ENCODE assay signal across 8 cellular contexts in genomic region chr1:47089356-47089755, GRCh38. TPM values are rescaled to one million over a fixed set of nuclear protein-coding genes. Genes with fewer than 3 reads are reported as not detected.
DNase-seq lines count a peak whose midpoint lies in the region; TF ChIP-seq lines count a peak whose summit lies in the region.
"Not testable (repeated sequence)": the region's sequence is repeated elsewhere in the genome, so short reads cannot be mapped to it uniquely, and the experiment has no call there.

No MANE protein-coding gene starts in this region.

- not testable (repeated sequence) for H3K27ac ChIP-seq in mammary epithelial cell (ENCODE audit: insufficient read depth, low read depth, low read length); left ventricle myocardium inferior (replicated peaks); neutrophil; transverse colon

- CTCF ChIA-PET in activated CD4-positive, alpha-beta T cell treated with anti-CD3 and anti-CD28 coated beads, Interleukin-2, amount 10 ng/mL, durations not matched to agents 7 days and 5 days (lab: Charles Lee); mammary epithelial cell (lab: Charles Lee; ENCODE audit: low non-redundant PET): not testable (repeated sequence)

- H3K9me3 Mint-ChIP-seq in activated CD4-positive, alpha-beta T cell treated with anti-CD3 and anti-CD28 coated beads, Interleukin-2, amount 10 ng/mL, durations not matched to agents 7 days and 5 days: not testable (repeated sequence)

- not testable (repeated sequence) for H3K4me3 ChIP-seq in Jurkat, Clone E6-1 (ENCODE audit: low read length); mammary epithelial cell (replicated peaks in 1 of 3; ENCODE audit: insufficient read depth in 1 of 3, low read depth in 2 of 3, low read length in 3 of 3); left ventricle myocardium inferior; neutrophil (ENCODE audit: low read depth in 1 of 2, low read length in 1 of 2); transverse colon

- H3K27me3 ChIP-seq in mammary epithelial cell (ENCODE audit: insufficient read depth, low read length); left ventricle myocardium inferior (ENCODE audit: low read depth); neutrophil; transverse colon: not testable (repeated sequence)

- TF ChIP-seq POLR2A in transverse colon (IDR thresholded peaks at IDR 0.05): not testable (repeated sequence)

- DNase-seq in DMS79 treated with DMSO at 0.1 percent for 48 hours (lab: John Stamatoyannopoulos, UW) (peak; percentile 13), transverse colon (peak; percentile 14)
- peak; percentile 32 for DNase-seq in Jurkat, Clone E6-1 (ENCODE audit: low read depth, low spot score)
- DNase-seq in NK-92 treated with Interleukin-12 subunit alpha and Interleukin-12 subunit beta, amount 100 ng/mL, for 24 hours (lab: John Stamatoyannopoulos, UW): peak; percentile 7
- peak; percentile 60 for DNase-seq in activated CD4-positive, alpha-beta T cell treated with anti-CD3 and anti-CD28 coated beads, Interleukin-2, amount 10 ng/mL, durations not matched to agents 7 days and 5 days
- DNase-seq in mammary epithelial cell, left ventricle myocardium inferior: not testable (repeated sequence)

- POLR2A ChIA-PET in activated CD4-positive, alpha-beta T cell treated with anti-CD3 and anti-CD28 coated beads, Interleukin-2, amount 10 ng/mL, durations not matched to agents 7 days and 5 days (lab: Charles Lee): not testable (repeated sequence)

- H3K4me1 ChIP-seq in mammary epithelial cell (ENCODE audit: insufficient read depth, low read length); left ventricle myocardium inferior; neutrophil (ENCODE audit: control insufficient read depth in 1 of 2, insufficient read depth in 1 of 2, low read depth in 1 of 2, low read length in 1 of 2); transverse colon: not testable (repeated sequence)

- not testable (repeated sequence) for TF ChIP-seq EP300 in transverse colon (IDR thresholded peaks at IDR 0.05; ENCODE audit: low read depth)

- TF ChIP-seq CTCF in mammary epithelial cell (conservative IDR thresholded peaks at IDR 0.05 in 1 of 2, IDR thresholded peaks at IDR 0.05 in 1 of 2; ENCODE audit: extremely low read depth in 1 of 2, insufficient read depth in 1 of 2, low read depth in 1 of 2, low read length in 2 of 2) (peak; percentile 40 to 48), left ventricle myocardium inferior (IDR thresholded peaks at IDR 0.05; ENCODE audit: borderline replicate concordance) (peak; percentile 65), neutrophil (IDR thresholded peaks at IDR 0.05) (peak; percentile 34), transverse colon (IDR thresholded peaks at IDR 0.05) (peak; percentile 35 to 55 (median 50))

- BruUV-seq in mammary epithelial cell (replicated peaks; lab: Mats Ljungman, UMichigan): not testable (repeated sequence)

- not testable (repeated sequence) for H3K9me3 ChIP-seq in mammary epithelial cell (replicated peaks; ENCODE audit: insufficient read depth, low read length); left ventricle myocardium inferior (replicated peaks); neutrophil; transverse colon

- dilution Hi-C loops in mammary epithelial cell (cut with HindIII; ENCODE audit: low sequenced_read_pairs): not testable (repeated sequence)

- H3K4me1 Mint-ChIP-seq in activated CD4-positive, alpha-beta T cell treated with anti-CD3 and anti-CD28 coated beads, Interleukin-2, amount 10 ng/mL, durations not matched to agents 7 days and 5 days: not testable (repeated sequence)

- H3K36me3 Mint-ChIP-seq in activated CD4-positive, alpha-beta T cell treated with anti-CD3 and anti-CD28 coated beads, Interleukin-2, amount 10 ng/mL, durations not matched to agents 7 days and 5 days (ENCODE audit: low read depth): not testable (repeated sequence)

- in situ Hi-C loops in mammary epithelial cell (cut with MboI; ENCODE audit: low sequenced_read_pairs in 2 of 2); transverse colon (cut with MboI; ENCODE audit: low pct_ligation_motif_present in 1 of 4, low pct_unique_long_range_greater_than_20kb in 1 of 4, low sequenced_read_pairs in 3 of 4): not testable (repeated sequence)

- not testable (repeated sequence) for H3K4me2 ChIP-seq in mammary epithelial cell (ENCODE audit: insufficient read depth, low read depth, low read length)

- not testable (repeated sequence) for H2AFZ ChIP-seq in mammary epithelial cell (ENCODE audit: low read depth, low read length)

- H3K9ac ChIP-seq in mammary epithelial cell (ENCODE audit: insufficient read depth, low read length): not testable (repeated sequence)

- not testable (repeated sequence) for H3K4me3 Mint-ChIP-seq in activated CD4-positive, alpha-beta T cell treated with anti-CD3 and anti-CD28 coated beads, Interleukin-2, amount 10 ng/mL, durations not matched to agents 7 days and 5 days

- intact Hi-C loops in mammary epithelial cell (cut with micrococcal nuclease); left ventricle myocardium inferior (cut with micrococcal nuclease); transverse colon (cut with DNase I; ENCODE audit: low total_unique reads): not testable (repeated sequence)

- H4K20me1 ChIP-seq in mammary epithelial cell (ENCODE audit: insufficient read depth, low read length): not testable (repeated sequence)

- not testable (repeated sequence) for H3K79me2 ChIP-seq in mammary epithelial cell (ENCODE audit: insufficient read depth, low read length)

- not testable (repeated sequence) for H3K27ac Mint-ChIP-seq in activated CD4-positive, alpha-beta T cell treated with anti-CD3 and anti-CD28 coated beads, Interleukin-2, amount 10 ng/mL, durations not matched to agents 7 days and 5 days

- WGBS in mammary epithelial cell (ENCODE audit: low coverage, missing lambda C conversion rate): 0% methylated on average over 2 of the region's 3 CpGs
- WGBS in transverse colon (ENCODE audit: low coverage in 1 of 2), 2 donors: 0 to 8% methylated on average over 2 to 3 of the region's 3 CpGs

- H3K27me3 Mint-ChIP-seq in activated CD4-positive, alpha-beta T cell treated with anti-CD3 and anti-CD28 coated beads, Interleukin-2, amount 10 ng/mL, durations not matched to agents 7 days and 5 days: not testable (repeated sequence)

- H3K36me3 ChIP-seq in mammary epithelial cell (ENCODE audit: insufficient read depth, low read length); left ventricle myocardium inferior; neutrophil; transverse colon: not testable (repeated sequence)

RNA-seq across cellular contexts. Expression of gene CYP4Z1, which starts 22.3 kb away (rescaled TPM):
- not detected for polyA plus RNA-seq in Jurkat, Clone E6-1 (2012; ENCODE audit: insufficient read depth, insufficient read length)
- total RNA-seq in activated CD4-positive, alpha-beta T cell treated with anti-CD3 and anti-CD28 coated beads, Interleukin-2, amount 10 ng/mL, durations not matched to agents 7 days and 5 days: not detected
- not detected for total RNA-seq in mammary epithelial cell
- not detected for polyA plus RNA-seq in mammary epithelial cell
- polyA minus RNA-seq in mammary epithelial cell: not detected
- total RNA-seq in left ventricle myocardium inferior: 0.71 TPM
- 1 to 10 TPM in 1 of 4 donors, under 1 TPM in 1, not detected in 2; 1.00 to 1.9 TPM for total RNA-seq in transverse colon

RNA-seq across cellular contexts. Expression of gene CYP4A22, which starts 47.9 kb away (rescaled TPM):
- polyA plus RNA-seq in Jurkat, Clone E6-1 (2012; ENCODE audit: insufficient read depth, insufficient read length): not detected
- not detected for total RNA-seq in activated CD4-positive, alpha-beta T cell treated with anti-CD3 and anti-CD28 coated beads, Interleukin-2, amount 10 ng/mL, durations not matched to agents 7 days and 5 days
- total RNA-seq in mammary epithelial cell (not detected), left ventricle myocardium inferior (not detected), transverse colon (not detected)
- not detected for polyA plus RNA-seq in mammary epithelial cell
- not detected for polyA minus RNA-seq in mammary epithelial cell
